In genomic region chr7:27173412-27174076, GRCh38 we compare ENCODE assay signal across 9 cellular contexts. TPM values are rescaled to one million over a fixed set of nuclear protein-coding genes. Genes with fewer than 3 reads are reported as not detected.
DNase-seq lines count a peak whose midpoint lies in the region; ATAC-seq and TF ChIP-seq lines count a peak whose summit lies in the region.
"Had no signal": no experiment of that assay in that cellular context is flagged by ENCODE, and none has a peak within 500 bp of the region (broad histone marks: within the 10 kb centered on the region; RNA-seq: fewer than 3 reads in every experiment).

No MANE protein-coding gene starts in this region.

- peak; percentile 82 to 88 for ATAC-seq in natural killer cell treated with Interleukin-12 subunit alpha and Interleukin-12 subunit beta and Interleukin-15 and Interleukin-18, amount 100 ng/mL, for 72 hours
- ATAC-seq in GM21786 (IDR thresholded peaks at IDR 0.05; ENCODE audit: unreplicated experiment) (no peak), HG03439 (IDR thresholded peaks at IDR 0.05; ENCODE audit: unreplicated experiment) (no peak)

- intact Hi-C loops in dorsolateral prefrontal cortex (cut with DNase I) = no loop called here

- DNase-seq in GM06990 (ENCODE audit: extremely low read depth, insufficient read length) (no peak), NB4 (ENCODE audit: low read depth) (peak; percentile 87), dorsolateral prefrontal cortex (peak in 4 of 10 donors; percentile 19 to 36 (median 30)), midbrain (lab: John Stamatoyannopoulos, UW) (no peak), caudate nucleus (lab: John Stamatoyannopoulos, UW) (no peak)
- peak; percentile 72 for DNase-seq in natural killer cell treated with Interleukin-12 subunit alpha and Interleukin-12 subunit beta and Interleukin-15 and Interleukin-18, amount 100 ng/mL, for 72 hours (ENCODE audit: low spot score)

- peaks cover 10% of the 10 kb centered on the region for H3K36me3 Mint-ChIP-seq in natural killer cell treated with Interleukin-12 subunit alpha and Interleukin-12 subunit beta and Interleukin-15 and Interleukin-18, amount 100 ng/mL, for 72 hours

- peak overlapping the region; percentile 63 for H3K4me3 Mint-ChIP-seq in natural killer cell treated with Interleukin-12 subunit alpha and Interleukin-12 subunit beta and Interleukin-15 and Interleukin-18, amount 100 ng/mL, for 72 hours
- H3K4me3 Mint-ChIP-seq: T-helper 1 cell treated with Interleukin-12 subunit alpha and Interleukin-12 subunit beta and Interleukin-4 antibody, amounts not matched to agents 30 μg/mL and 1 μg/mL, for 36 hours had no signal

- H3K4me3 ChIP-seq in GM06990 (replicated peaks; ENCODE audit: low read depth, low read length) (peak overlapping the region; percentile 18), NB4 (ENCODE audit: low read depth, low read length) (peak overlapping the region; percentile 82), dorsolateral prefrontal cortex (peak overlapping the region in 46 of 59 donors; percentile 3 to 59 (median 34))

- H3K36me3 ChIP-seq in GM06990 (ENCODE audit: control insufficient read depth, insufficient read depth, low read length) = no peaks in the 10 kb centered on the region

- TF ChIP-seq CTCF in GM06990 (IDR thresholded peaks at IDR 0.05; ENCODE audit: insufficient read depth, low read length, poor library complexity, severe bottlenecking) (no peak), NB4 (IDR thresholded peaks at IDR 0.05; ENCODE audit: low read depth, low read length) (no peak), dorsolateral prefrontal cortex (IDR thresholded peaks at IDR 0.05 in 54 of 56, conservative IDR thresholded peaks at IDR 0.05 in 2 of 56; ENCODE audit: low read depth in 1 of 56, partially characterized antibody in 56 of 56) (no peak)

- H3K27me3 ChIP-seq in GM06990 (replicated peaks; ENCODE audit: control insufficient read depth, insufficient read depth, low read length) (peaks cover 12% of the 10 kb centered on the region), dorsolateral prefrontal cortex (peaks cover 43 to 100% (median 100%) of the 10 kb centered on the region in 45 donors)

- no peaks in the 10 kb centered on the region for H3K9me3 Mint-ChIP-seq in natural killer cell treated with Interleukin-12 subunit alpha and Interleukin-12 subunit beta and Interleukin-15 and Interleukin-18, amount 100 ng/mL, for 72 hours
- H3K9me3 Mint-ChIP-seq: T-helper 1 cell treated with Interleukin-12 subunit alpha and Interleukin-12 subunit beta and Interleukin-4 antibody, amounts not matched to agents 30 μg/mL and 1 μg/mL, for 36 hours had no signal

- H3K4me1 Mint-ChIP-seq in natural killer cell treated with Interleukin-12 subunit alpha and Interleukin-12 subunit beta and Interleukin-15 and Interleukin-18, amount 100 ng/mL, for 72 hours (ENCODE audit: low read depth in 2 of 2) = peaks cover 19 to 30% of the 10 kb centered on the region in 2 donors

- peaks cover 31 to 42% of the 10 kb centered on the region in 2 donors for H3K27me3 Mint-ChIP-seq in natural killer cell treated with Interleukin-12 subunit alpha and Interleukin-12 subunit beta and Interleukin-15 and Interleukin-18, amount 100 ng/mL, for 72 hours

- TF ChIP-seq POLR2A in NB4 (IDR thresholded peaks at IDR 0.05; ENCODE audit: extremely low read depth, insufficient read length) = peak; percentile 86

- no peak overlapping the region for H3K27ac ChIP-seq in dorsolateral prefrontal cortex
- no peak overlapping the region for H3K27ac ChIP-seq in caudate nucleus (ENCODE audit: low read depth, low read length)

- no peak overlapping the region for H3K27ac Mint-ChIP-seq in natural killer cell treated with Interleukin-12 subunit alpha and Interleukin-12 subunit beta and Interleukin-15 and Interleukin-18, amount 100 ng/mL, for 72 hours
- H3K27ac Mint-ChIP-seq: T-helper 1 cell treated with Interleukin-12 subunit alpha and Interleukin-12 subunit beta and Interleukin-4 antibody, amounts not matched to agents 30 μg/mL and 1 μg/mL, for 36 hours had no signal

RNA-seq across cellular contexts. Expression of gene HOXA10, which starts 0.6 kb away (rescaled TPM):
- under 1 TPM in 1 of 120 experiments, not detected in 119; 0.46 TPM for total RNA-seq in dorsolateral prefrontal cortex
- 1 to 10 TPM in 1 of 2 donors, under 1 TPM in 1; 0.88 to 1.3 TPM for total RNA-seq in natural killer cell treated with Interleukin-12 subunit alpha and Interleukin-12 subunit beta and Interleukin-15 and Interleukin-18, amount 100 ng/mL, for 72 hours

RNA-seq across cellular contexts. Expression of gene HOXA9, which starts 8.2 kb away (rescaled TPM):
- not detected for total RNA-seq in dorsolateral prefrontal cortex
- total RNA-seq in natural killer cell treated with Interleukin-12 subunit alpha and Interleukin-12 subunit beta and Interleukin-15 and Interleukin-18, amount 100 ng/mL, for 72 hours = 1 to 10 TPM in 1 of 2 donors, not detected in 1; 2.4 TPM

RNA-seq across cellular contexts. Expression of gene HOXA11, which starts 11.5 kb away (rescaled TPM):
- total RNA-seq in dorsolateral prefrontal cortex = not detected
- total RNA-seq in natural killer cell treated with Interleukin-12 subunit alpha and Interleukin-12 subunit beta and Interleukin-15 and Interleukin-18, amount 100 ng/mL, for 72 hours = under 1 TPM; 0.20 to 0.76 TPM

RNA-seq across cellular contexts. Expression of gene HOXA7, which starts 17.1 kb away (rescaled TPM):
- not detected for total RNA-seq in dorsolateral prefrontal cortex
- under 1 TPM in 1 of 2 donors, not detected in 1; 0.20 TPM for total RNA-seq in natural killer cell treated with Interleukin-12 subunit alpha and Interleukin-12 subunit beta and Interleukin-15 and Interleukin-18, amount 100 ng/mL, for 72 hours

RNA-seq across cellular contexts. Expression of gene HOXA3, which starts 21.2 kb away (rescaled TPM):
- under 1 TPM in 2 of 120 experiments, not detected in 118; 0.17 to 0.88 TPM for total RNA-seq in dorsolateral prefrontal cortex
- total RNA-seq in natural killer cell treated with Interleukin-12 subunit alpha and Interleukin-12 subunit beta and Interleukin-15 and Interleukin-18, amount 100 ng/mL, for 72 hours = not detected

Comparison
In these comparisons a context has a peak if more than half of its experiments do, and no peak if none do; other contexts are left out.
1. DNase-seq: peak in NB4 (single experiment) and natural killer cell treated with Interleukin-12 subunit alpha and Interleukin-12 subunit beta and Interleukin-15 and Interleukin-18, amount 100 ng/mL, for 72 hours (single experiment); none in GM06990 (single experiment), midbrain (single experiment) and caudate nucleus (0 of 61).
2. H3K4me3 ChIP-seq: peak in every context shown above with its lines; median percentile 82 in NB4; 34 in dorsolateral prefrontal cortex; 18 in GM06990.
3. ATAC-seq: peak in natural killer cell treated with Interleukin-12 subunit alpha and Interleukin-12 subunit beta and Interleukin-15 and Interleukin-18, amount 100 ng/mL, for 72 hours (2 of 2); none in GM21786 (single experiment) and HG03439 (single experiment).